Comparison of ENCODE assay signal across 17 cellular contexts in the genomic region with DNA sequence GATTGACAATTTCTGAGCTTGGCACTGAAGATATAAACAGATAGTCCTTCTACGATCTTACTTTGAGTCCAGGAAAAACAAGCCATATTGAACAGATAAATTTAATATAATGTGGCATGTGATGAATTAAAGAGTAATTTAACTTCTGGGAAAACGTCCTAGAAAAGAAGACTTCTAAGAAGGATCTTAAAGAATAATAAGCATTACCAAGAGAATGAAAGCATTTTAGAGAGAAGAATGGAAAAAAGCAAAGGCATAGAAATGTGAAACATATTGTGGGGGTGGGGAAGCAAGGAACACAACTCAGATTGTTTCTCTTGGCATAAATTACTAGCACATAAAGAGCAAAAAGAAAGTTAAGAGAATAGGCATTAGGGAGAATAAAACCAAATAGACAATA. TPM values are rescaled to one million over a fixed set of nuclear protein-coding genes. Genes with fewer than 3 reads are reported as not detected.
DNase-seq lines count a peak whose midpoint lies in the region; ATAC-seq and TF ChIP-seq lines count a peak whose summit lies in the region.
"Had no signal": no experiment of that assay in that cellular context is flagged by ENCODE, and none has a peak within 500 bp of the region (broad histone marks: within the 10 kb centered on the region; RNA-seq: fewer than 3 reads in every experiment).

No MANE protein-coding gene starts in this region.

- no peak overlapping the region for H2AFZ ChIP-seq in smooth muscle cell (ENCODE audit: low read depth)

- H3K27ac ChIP-seq in smooth muscle cell (ENCODE audit: low read depth), result no peak overlapping the region
- H3K27ac ChIP-seq: adrenal gland, WERI-Rb-1 had no signal

- H3K9ac ChIP-seq in smooth muscle cell (ENCODE audit: low read depth), result no peak overlapping the region

- no peaks in the 10 kb centered on the region for H3K9me3 ChIP-seq in smooth muscle cell (replicated peaks; ENCODE audit: low read depth)
- H3K9me3 ChIP-seq: adrenal gland had no signal

- peak overlapping the region; percentile 28 for H3K27ac Mint-ChIP-seq in activated T-cell treated with anti-CD3 and anti-CD28 coated beads, Interleukin-2, amount 50 U/mL, for 72 hours
- no peak overlapping the region for H3K27ac Mint-ChIP-seq in activated T-cell treated with anti-CD3 and anti-CD28 coated beads, Interleukin-2, amount 50 U/mL, for 24 hours
- H3K27ac Mint-ChIP-seq: activated CD4-positive, alpha-beta memory T cell treated with anti-CD3 and anti-CD28 coated beads, Interleukin-2, amount 10 ng/mL, durations not matched to agents 7 days and 5 days; nephron progenitor cell had no signal

- H3K27me3 ChIP-seq in smooth muscle cell (ENCODE audit: low read depth), result no peaks in the 10 kb centered on the region
- H3K27me3 ChIP-seq: adrenal gland had no signal

- no peak for DNase-seq in activated T-cell treated with anti-CD3 and anti-CD28 coated beads, Interleukin-2, amount 50 U/mL, for 72 hours
- no peak for DNase-seq in activated T-cell treated with anti-CD3 and anti-CD28 coated beads, Interleukin-2, amount 50 U/mL, for 24 hours
- DNase-seq in fibroblast of peridontal ligament (ENCODE audit: extremely low read depth) (peak; percentile 36), smooth muscle cell (lab: John Stamatoyannopoulos, UW; ENCODE audit: unreplicated experiment) (no peak), NCI-H774 (lab: John Stamatoyannopoulos, UW) (no peak), NCI-H345 treated with DMSO at 0.1 percent for 48 hours (lab: John Stamatoyannopoulos, UW; ENCODE audit: unreplicated experiment) (no peak)
- DNase-seq in stimulated activated CD4-positive, alpha-beta T cell treated with anti-CD3 and anti-CD28 coated beads, Interleukin-1b, Interleukin-23, amount 100 ng/mL, for 48 hours, result no peak
- DNase-seq: 8988T; activated CD4-positive, alpha-beta memory T cell treated with anti-CD3 and anti-CD28 coated beads, Interleukin-2, amount 10 ng/mL, durations not matched to agents 7 days and 5 days; adrenal gland; effector CD8-positive, alpha-beta T cell; GOT3; NCI-H187; nephron progenitor cell; WERI-Rb-1 had no signal

- H3K4me1 Mint-ChIP-seq in activated T-cell treated with anti-CD3 and anti-CD28 coated beads, Interleukin-2, amount 50 U/mL, for 72 hours (ENCODE audit: low read depth), result peaks cover 58% of the 10 kb centered on the region
- H3K4me1 Mint-ChIP-seq in activated T-cell treated with anti-CD3 and anti-CD28 coated beads, Interleukin-2, amount 50 U/mL, for 24 hours (ENCODE audit: low read depth), result peaks cover 54% of the 10 kb centered on the region

- no peaks in the 10 kb centered on the region for H3K27me3 Mint-ChIP-seq in activated T-cell treated with anti-CD3 and anti-CD28 coated beads, Interleukin-2, amount 50 U/mL, for 72 hours (ENCODE audit: low read depth)
- no peaks in the 10 kb centered on the region for H3K27me3 Mint-ChIP-seq in activated T-cell treated with anti-CD3 and anti-CD28 coated beads, Interleukin-2, amount 50 U/mL, for 24 hours
- H3K27me3 Mint-ChIP-seq: activated CD4-positive, alpha-beta memory T cell treated with anti-CD3 and anti-CD28 coated beads, Interleukin-2, amount 10 ng/mL, durations not matched to agents 7 days and 5 days had no signal

- no peak for TF ChIP-seq CTCF in smooth muscle cell (IDR thresholded peaks at IDR 0.05; ENCODE audit: borderline replicate concordance, insufficient read depth, poor library complexity, severe bottlenecking)

- no peaks in the 10 kb centered on the region for H3K79me2 ChIP-seq in smooth muscle cell (ENCODE audit: low read depth)

- ATAC-seq in activated T-cell treated with anti-CD3 and anti-CD28 coated beads, Interleukin-2, amount 50 U/mL, for 72 hours (replicated peaks in 1 of 2), result no peak
- peak; percentile 40; the same call in 2 of the 3 replicates for ATAC-seq in SK-N-SH treated with all-trans-retinoic acid at 6 μM for 48 hours
- ATAC-seq: Right ventricle myocardium inferior had no signal

- H4K20me1 ChIP-seq in smooth muscle cell (ENCODE audit: low read depth), result no peaks in the 10 kb centered on the region

- no peaks in the 10 kb centered on the region for H3F3A ChIP-seq in smooth muscle cell (ENCODE audit: low read depth)

- H3K4me3 ChIP-seq in smooth muscle cell, result no peak overlapping the region
- H3K4me3 ChIP-seq: adrenal gland had no signal

- peak overlapping the region; percentile 3 for H3K4me2 ChIP-seq in smooth muscle cell

- H3K4me1 ChIP-seq in smooth muscle cell (ENCODE audit: low read depth), result no peaks in the 10 kb centered on the region
- H3K4me1 ChIP-seq: adrenal gland had no signal

- WGBS in smooth muscle cell (ENCODE audit: low lambda C conversion rate), result 81% methylated on average over 2 of the region's 2 CpGs

- H3K36me3 Mint-ChIP-seq in activated T-cell treated with anti-CD3 and anti-CD28 coated beads, Interleukin-2, amount 50 U/mL, for 72 hours (ENCODE audit: insufficient read depth in 2 of 2), result peaks cover 4 to 15% of the 10 kb centered on the region in 2 donors
- peaks cover 36% of the 10 kb centered on the region for H3K36me3 Mint-ChIP-seq in activated T-cell treated with anti-CD3 and anti-CD28 coated beads, Interleukin-2, amount 50 U/mL, for 24 hours (ENCODE audit: low read depth)

- H3K9me3 Mint-ChIP-seq in activated T-cell treated with anti-CD3 and anti-CD28 coated beads, Interleukin-2, amount 50 U/mL, for 72 hours, result peaks cover 0 to 5% of the 10 kb centered on the region in 2 donors
- H3K9me3 Mint-ChIP-seq in activated T-cell treated with anti-CD3 and anti-CD28 coated beads, Interleukin-2, amount 50 U/mL, for 24 hours, result no peaks in the 10 kb centered on the region
- H3K9me3 Mint-ChIP-seq: activated CD4-positive, alpha-beta memory T cell treated with anti-CD3 and anti-CD28 coated beads, Interleukin-2, amount 10 ng/mL, durations not matched to agents 7 days and 5 days had no signal

- H3K4me3 Mint-ChIP-seq in activated T-cell treated with anti-CD3 and anti-CD28 coated beads, Interleukin-2, amount 50 U/mL, for 72 hours, result peak overlapping the region in 1 of 2 donors; percentile 48
- H3K4me3 Mint-ChIP-seq in activated T-cell treated with anti-CD3 and anti-CD28 coated beads, Interleukin-2, amount 50 U/mL, for 24 hours, result no peak overlapping the region
- H3K4me3 Mint-ChIP-seq: activated CD4-positive, alpha-beta memory T cell treated with anti-CD3 and anti-CD28 coated beads, Interleukin-2, amount 10 ng/mL, durations not matched to agents 7 days and 5 days; nephron progenitor cell had no signal

- no peaks in the 10 kb centered on the region for H3K36me3 ChIP-seq in smooth muscle cell (ENCODE audit: low read depth)
- H3K36me3 ChIP-seq: adrenal gland had no signal

TF ChIP-seq in SK-N-SH treated with all-trans-retinoic acid at 6 μM for 48 hours, 23 proteins besides CTCF, POLR2A, EP300 and RAD21:
- TF ChIP-seq CSDC2 (CRISPR knock-in tag; IDR thresholded peaks at IDR 0.05) (no peak), ZFP30 (CRISPR knock-in tag; IDR thresholded peaks at IDR 0.05) (no peak), ZNF8 (CRISPR knock-in tag; IDR thresholded peaks at IDR 0.05) (no peak), ESRRG (CRISPR knock-in tag; IDR thresholded peaks at IDR 0.05) (no peak), CREB5 (CRISPR knock-in tag; IDR thresholded peaks at IDR 0.05; ENCODE audit: low read depth) (no peak), TOX (CRISPR knock-in tag; IDR thresholded peaks at IDR 0.05; ENCODE audit: borderline replicate concordance) (no peak), RARB (CRISPR knock-in tag; IDR thresholded peaks at IDR 0.05) (no peak), ARNTL (CRISPR knock-in tag; IDR thresholded peaks at IDR 0.05; ENCODE audit: borderline replicate concordance, low read depth) (no peak), BACH2 (CRISPR knock-in tag; IDR thresholded peaks at IDR 0.05; ENCODE audit: borderline replicate concordance) (no peak), ZFP3 (CRISPR knock-in tag; IDR thresholded peaks at IDR 0.05) (no peak), ZC3H10 (CRISPR knock-in tag; IDR thresholded peaks at IDR 0.05) (no peak)
- TF ChIP-seq, protein P1, sequence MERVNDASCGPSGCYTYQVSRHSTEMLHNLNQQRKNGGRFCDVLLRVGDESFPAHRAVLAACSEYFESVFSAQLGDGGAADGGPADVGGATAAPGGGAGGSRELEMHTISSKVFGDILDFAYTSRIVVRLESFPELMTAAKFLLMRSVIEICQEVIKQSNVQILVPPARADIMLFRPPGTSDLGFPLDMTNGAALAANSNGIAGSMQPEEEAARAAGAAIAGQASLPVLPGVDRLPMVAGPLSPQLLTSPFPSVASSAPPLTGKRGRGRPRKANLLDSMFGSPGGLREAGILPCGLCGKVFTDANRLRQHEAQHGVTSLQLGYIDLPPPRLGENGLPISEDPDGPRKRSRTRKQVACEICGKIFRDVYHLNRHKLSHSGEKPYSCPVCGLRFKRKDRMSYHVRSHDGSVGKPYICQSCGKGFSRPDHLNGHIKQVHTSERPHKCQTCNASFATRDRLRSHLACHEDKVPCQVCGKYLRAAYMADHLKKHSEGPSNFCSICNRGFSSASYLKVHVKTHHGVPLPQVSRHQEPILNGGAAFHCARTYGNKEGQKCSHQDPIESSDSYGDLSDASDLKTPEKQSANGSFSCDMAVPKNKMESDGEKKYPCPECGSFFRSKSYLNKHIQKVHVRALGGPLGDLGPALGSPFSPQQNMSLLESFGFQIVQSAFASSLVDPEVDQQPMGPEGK (CRISPR knock-in tag; IDR thresholded peaks at IDR 0.05; ENCODE audit: borderline replicate concordance), result no peak

RNA-seq across cellular contexts. Expression of gene DDIAS, which starts 5.4 kb away (rescaled TPM):
- total RNA-seq in activated T-cell treated with anti-CD3 and anti-CD28 coated beads, Interleukin-2, amount 50 U/mL, for 72 hours, result 10 to 100 TPM; 15.0 to 19.5 TPM
- 4.0 and 5.9 TPM in 2 replicates for total RNA-seq in smooth muscle cell
- polyA plus RNA-seq in smooth muscle cell, result 3.1 TPM in 2 replicates

RNA-seq across cellular contexts. Expression of gene PRCP, which starts 6.7 kb away (rescaled TPM):
- 10 to 100 TPM; 35.3 to 35.9 TPM for total RNA-seq in activated T-cell treated with anti-CD3 and anti-CD28 coated beads, Interleukin-2, amount 50 U/mL, for 72 hours
- total RNA-seq in smooth muscle cell, result 78.8 and 92.9 TPM in 2 replicates
- 73.9 and 84.0 TPM in 2 replicates for polyA plus RNA-seq in smooth muscle cell
